In genomic region chr1:46662919-46663318, GRCh38 we compare ENCODE assay signal across 14 cellular contexts. TPM values are rescaled to one million over a fixed set of nuclear protein-coding genes. Genes with fewer than 3 reads are reported as not detected.
"Had no signal": no experiment of that assay in that cellular context is flagged by ENCODE, and none has a peak within 500 bp of the region (broad histone marks: within the 10 kb centered on the region; RNA-seq: fewer than 3 reads in every experiment).

No MANE protein-coding gene starts in this region.

RNA-seq across cellular contexts. Expression of gene TEX38, which starts 8.7 kb away (rescaled TPM):
- total RNA-seq: activated naive CD4-positive, alpha-beta T cell treated with anti-CD3 and anti-CD28 coated beads for 36 hours; activated naive CD8-positive, alpha-beta T cell treated with anti-CD3 and anti-CD28 coated beads for 36 hours; activated naive CD8-positive, alpha-beta T cell treated with anti-CD3 and anti-CD28 coated beads, Interleukin-2, amount 10 ng/mL, durations not matched to agents 7 days and 5 days; activated T-cell treated with anti-CD3 and anti-CD28 coated beads, Interleukin-2, amount 50 U/mL, for 4 hours; activated T-helper 2 cell treated with anti-CD3 and anti-CD28 coated beads, Interferon-gamma antibody, Interleukin-2, Interleukin-4, amounts not matched to agents 10 μg/mL and 5 μg/mL and 100 μg/mL, durations not matched to agents 14 hours and 24 hours and 36 hours; aorta; ascending aorta; astrocyte; body of pancreas; breast epithelium; bronchial epithelial cell; cerebellum; chondrocyte had no signal
- polyA plus RNA-seq: adipose tissue, aorta had no signal
